10 cellular contexts compared by ENCODE assay signal in the genomic region with DNA sequence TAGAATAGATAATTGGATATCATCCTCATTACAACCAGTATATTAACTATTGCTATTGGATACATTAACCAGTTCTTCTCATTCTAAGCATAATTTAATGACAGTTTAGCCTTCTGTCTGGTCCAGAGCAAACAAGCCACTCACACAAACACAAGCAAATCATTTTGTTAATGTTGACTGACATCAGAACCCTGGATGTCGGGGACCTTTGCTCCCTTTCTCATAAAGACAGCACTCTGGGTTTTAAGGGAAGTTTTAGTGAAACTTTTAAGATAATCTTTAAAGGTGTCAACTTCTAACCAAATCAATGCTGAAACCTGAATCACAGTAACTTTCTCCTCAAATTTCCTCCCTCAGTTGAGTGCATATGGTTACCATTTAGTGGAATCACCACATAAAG.
"Had no signal": no experiment of that assay in that cellular context is flagged by ENCODE, and none has a peak within 500 bp of the region (broad histone marks: within the 10 kb centered on the region; RNA-seq: fewer than 3 reads in every experiment).

No MANE protein-coding gene starts in this region.

- H3K27me3 Mint-ChIP-seq: IgD-negative memory B cell had no signal

- H3K4me2 ChIP-seq: KMS-11 had no signal

- DNase-seq: GM23248, GOT3, H7, HFFc6, KBM-7 had no signal

- H3K9ac ChIP-seq: GM23248, KMS-11 had no signal

- H3K9me3 Mint-ChIP-seq: HFFc6, IgD-negative memory B cell had no signal

- H3K4me1 Mint-ChIP-seq: IgD-negative memory B cell had no signal

- H3K4me3 Mint-ChIP-seq: HFFc6, IgD-negative memory B cell had no signal

- ATAC-seq: HCT116 had no signal

- H3K4me3 ChIP-seq: GM23248, HAP-1 had no signal

- H3K4me1 ChIP-seq: HAP-1 had no signal

- H3K27ac ChIP-seq: GM23248, HL-60, KMS-11 had no signal

- H3K36me3 ChIP-seq: HAP-1 had no signal

- H2AFZ ChIP-seq: GM23248 had no signal

- H3K27ac Mint-ChIP-seq: HFFc6, IgD-negative memory B cell had no signal

- H3K9me3 ChIP-seq: HAP-1 had no signal
